In the genomic region with DNA sequence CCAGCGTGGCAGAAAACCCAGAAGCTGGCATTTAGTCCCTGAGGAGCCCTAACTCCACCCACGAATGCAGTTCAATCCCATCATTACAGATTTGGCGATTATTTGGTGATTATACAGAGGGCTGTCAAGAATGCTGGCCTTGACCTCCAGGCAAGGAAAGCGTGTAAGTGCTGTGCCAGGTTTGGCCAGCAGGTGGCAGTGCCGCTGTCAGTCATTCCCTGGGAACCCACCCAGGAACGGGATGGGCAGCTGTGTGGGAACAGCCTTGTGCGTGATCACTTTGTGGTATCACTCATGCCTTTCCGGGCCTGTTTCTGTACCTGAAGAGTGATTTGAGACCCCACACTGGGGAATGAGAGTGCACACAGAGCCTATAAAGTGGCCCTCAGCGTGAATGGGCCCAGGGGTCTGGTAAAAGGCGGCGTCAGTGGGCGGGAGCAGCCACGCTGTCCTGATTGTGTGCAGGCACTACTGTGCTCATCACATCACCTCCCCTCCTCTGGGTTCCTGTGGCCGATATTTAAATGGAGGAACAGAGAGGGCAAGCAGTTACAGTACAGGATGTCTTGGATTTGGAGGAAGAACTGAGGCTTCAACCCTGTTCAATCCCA, we compare ENCODE assay signal across 8 cellular contexts.
DNase-seq lines count a peak whose midpoint lies in the region; ATAC-seq, FAIRE-seq and TF ChIP-seq lines count a peak whose summit lies in the region.

No MANE protein-coding gene starts in this region.

- FAIRE-seq in astrocyte (lab: Jason Lieb, UNC): peak; percentile 74

- no peaks in the 10 kb centered on the region for H3K9me3 Mint-ChIP-seq in astrocyte (ENCODE audit: unreplicated experiment)

- H3K27ac Mint-ChIP-seq in astrocyte (ENCODE audit: unreplicated experiment): no peak overlapping the region

- peak overlapping the region; percentile 13 for H2AFZ ChIP-seq in astrocyte (ENCODE audit: low read depth, low read length)

- TF ChIP-seq CTCF in HFF-Myc (IDR thresholded peaks at IDR 0.05; ENCODE audit: low read depth, low read length, missing control alignments) (peak; percentile 99), astrocyte (IDR thresholded peaks at IDR 0.05; ENCODE audit: insufficient read depth, low read depth, low read length) (peak; percentile 96)

- no peak overlapping the region for H3K9ac ChIP-seq in astrocyte (ENCODE audit: low read length)

- DNase-seq in CD1c-positive myeloid dendritic cell (ENCODE audit: extremely low spot score): peak; percentile 63
- DNase-seq in HFF-Myc (ENCODE audit: extremely low read depth, low read depth): no peak
- DNase-seq in T-helper 2 cell: peak in 4 of 5 experiments; percentile 15 to 48 (median 32)
- no peak for DNase-seq in astrocyte (ENCODE audit: low read depth)
- peak in 41 of 51 donors; percentile 4 to 80 (median 27) for DNase-seq in hypothalamus (lab: John Stamatoyannopoulos, UW)
- peak; percentile 31 to 66 for DNase-seq in stimulated activated CD4-positive, alpha-beta T cell treated with anti-CD3 and anti-CD28 coated beads, Interleukin-12 subunit alpha, Interleukin-12 subunit beta, amount 100 ng/mL, for 24 hours (ENCODE audit: low read depth in 2 of 2)

- no peaks in the 10 kb centered on the region for H3K36me3 Mint-ChIP-seq in astrocyte (ENCODE audit: low read depth, unreplicated experiment)

- no peaks in the 10 kb centered on the region for H3K36me3 ChIP-seq in astrocyte (ENCODE audit: insufficient read depth, low read length)

- H3K9me3 ChIP-seq in astrocyte (ENCODE audit: insufficient read depth, low read depth, low read length): no peaks in the 10 kb centered on the region

- H4K20me1 ChIP-seq in astrocyte (ENCODE audit: insufficient read depth, low read length): no peaks in the 10 kb centered on the region

- no peaks in the 10 kb centered on the region for H3K27me3 ChIP-seq in astrocyte (ENCODE audit: insufficient read depth, low read length)

- no peaks in the 10 kb centered on the region for H3K79me2 ChIP-seq in astrocyte (ENCODE audit: insufficient read depth, low read length)

- no peak overlapping the region for H3K4me2 ChIP-seq in astrocyte (ENCODE audit: low read length)

- no peak overlapping the region for H3K4me3 ChIP-seq in HFF-Myc (replicated peaks; ENCODE audit: low read depth, low read length)
- no peak overlapping the region for H3K4me3 ChIP-seq in astrocyte (ENCODE audit: insufficient read depth, low read depth, low read length)

- peaks cover 10% of the 10 kb centered on the region for H3K27me3 Mint-ChIP-seq in astrocyte (ENCODE audit: low read depth, unreplicated experiment)

- H3K4me1 Mint-ChIP-seq in astrocyte (ENCODE audit: low read depth, unreplicated experiment): peaks cover under 1% of the 10 kb centered on the region

- H3K27ac ChIP-seq in astrocyte (ENCODE audit: low read depth, low read length): no peak overlapping the region

- no peak for ATAC-seq in HG02610 (IDR thresholded peaks at IDR 0.05; ENCODE audit: unreplicated experiment)
- ATAC-seq in HG03139 (IDR thresholded peaks at IDR 0.05; ENCODE audit: unreplicated experiment): no peak

- no peak overlapping the region for H3K4me3 Mint-ChIP-seq in astrocyte (ENCODE audit: unreplicated experiment)

- H3K4me1 ChIP-seq in astrocyte (ENCODE audit: insufficient read depth, low read length): no peaks in the 10 kb centered on the region

Comparison
In these comparisons a context has a peak if more than half of its experiments do, and no peak if none do; other contexts are left out.
1. DNase-seq: peak in CD1c-positive myeloid dendritic cell (single experiment), T-helper 2 cell (4 of 5), hypothalamus (41 of 51) and stimulated activated CD4-positive, alpha-beta T cell treated with anti-CD3 and anti-CD28 coated beads, Interleukin-12 subunit alpha, Interleukin-12 subunit beta, amount 100 ng/mL, for 24 hours (2 of 2); none in HFF-Myc (single experiment) and astrocyte (single experiment).